ENCODE assay signal across 25 cellular contexts in the genomic region with DNA sequence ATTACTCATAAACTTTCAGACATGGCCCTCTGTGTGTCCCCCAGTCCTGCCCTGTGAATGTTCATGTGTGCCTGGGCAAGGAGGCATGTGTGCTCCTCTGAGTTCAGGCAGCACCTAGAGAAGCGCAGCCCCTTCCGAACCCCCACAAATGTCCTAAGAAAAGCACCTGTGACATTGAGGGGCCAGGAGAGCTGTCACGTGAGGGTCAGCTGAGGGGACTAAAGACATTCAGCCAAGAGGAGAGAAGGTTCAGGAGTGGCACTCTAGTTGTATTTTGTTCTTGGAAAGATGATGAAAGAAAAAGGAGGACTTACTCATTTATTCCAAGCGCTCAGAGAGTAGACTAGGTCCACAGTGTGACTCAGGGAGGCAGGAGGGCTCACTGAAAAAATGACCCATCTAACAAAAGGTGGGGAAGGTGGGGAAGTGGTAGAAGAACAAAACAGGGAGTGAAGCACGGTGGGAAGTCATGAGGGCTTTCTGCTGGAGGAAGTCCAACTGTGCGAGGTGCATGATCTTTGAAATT. TPM values are rescaled to one million over a fixed set of nuclear protein-coding genes. Genes with fewer than 3 reads are reported as not detected.
"Had no signal": no experiment of that assay in that cellular context is flagged by ENCODE, and none has a peak within 500 bp of the region (broad histone marks: within the 10 kb centered on the region; RNA-seq: fewer than 3 reads in every experiment).

No MANE protein-coding gene starts in this region.

- H3K4me2 ChIP-seq: hepatocyte had no signal

- H3K27ac ChIP-seq: adrenal gland, brain microvascular endothelial cell, hepatocyte, parathyroid adenoma, right atrium auricular region had no signal

- H3K4me1 ChIP-seq: parathyroid adenoma, right atrium auricular region, spleen had no signal

- H3K79me2 ChIP-seq: hepatocyte, parathyroid adenoma had no signal

- H3K4me3 Mint-ChIP-seq: activated B cell treated with CpG ODN at 0.5 μM for 24 hours; activated T-cell treated with anti-CD3 and anti-CD28 coated beads, Interleukin-2, amount 50 U/mL, for 4 hours; activated T-helper 17 cell treated with anti-CD3 and anti-CD28 coated beads, Interleukin-2, amount 50 U/mL, for 72 hours had no signal

- H3K27ac Mint-ChIP-seq: activated B cell treated with CpG ODN at 0.5 μM for 24 hours; activated naive CD4-positive, alpha-beta T cell treated with anti-CD3 and anti-CD28 coated beads, Interleukin-2, amount 50 U/mL, for 72 hours; activated T-helper 17 cell treated with anti-CD3 and anti-CD28 coated beads, Interleukin-2, amount 50 U/mL, for 72 hours had no signal

- H2AFZ ChIP-seq: hepatocyte, parathyroid adenoma had no signal

- DNase-seq: activated B cell treated with CpG ODN at 0.5 μM for 24 hours; activated CD4-positive, alpha-beta T cell treated with anti-CD3 and anti-CD28 coated beads for 4 hours; activated CD4-positive, alpha-beta T cell treated with anti-CD3 and anti-CD28 coated beads, Interleukin-2, amount 50 U/mL, for 4 hours; activated CD8-positive, alpha-beta memory T cell treated with anti-CD3 and anti-CD28 coated beads, Interleukin-2, amount 50 U/mL, for 48 hours; activated gamma-delta T cell treated with Interleukin-2 at 50 U/mL for 16 hours; activated T-cell treated with anti-CD3 and anti-CD28 coated beads, Interleukin-2, amount 50 U/mL, for 4 hours; adrenal gland; aorta; brain microvascular endothelial cell; islet precursor cell; left colon; mammary epithelial cell; occipital lobe; spleen; stimulated activated naive CD4-positive, alpha-beta T cell; T-helper 2 cell; trophoblast cell had no signal

- H3K9ac ChIP-seq: parathyroid adenoma had no signal

- H3K4me3 ChIP-seq: adrenal gland, gastroesophageal sphincter, hepatocyte, right atrium auricular region, spleen had no signal

- H3K27me3 ChIP-seq: adrenal gland, brain microvascular endothelial cell, gastroesophageal sphincter, hepatocyte, right atrium auricular region had no signal

- H3K9me3 ChIP-seq: adrenal gland, gastroesophageal sphincter, right atrium auricular region, spleen, thoracic aorta had no signal

- H3K36me3 Mint-ChIP-seq: activated naive CD4-positive, alpha-beta T cell treated with anti-CD3 and anti-CD28 coated beads, Interleukin-2, amount 50 U/mL, for 72 hours had no signal

- H3K4me1 Mint-ChIP-seq: activated B cell treated with CpG ODN at 0.5 μM for 24 hours; activated T-helper 17 cell treated with anti-CD3 and anti-CD28 coated beads, Interleukin-2, amount 50 U/mL, for 72 hours had no signal

- H3K36me3 ChIP-seq: adrenal gland, brain microvascular endothelial cell, gastroesophageal sphincter, right atrium auricular region, spleen, thoracic aorta had no signal

- H3K9me3 Mint-ChIP-seq: activated B cell treated with CpG ODN at 0.5 μM for 24 hours; activated naive CD4-positive, alpha-beta T cell treated with anti-CD3 and anti-CD28 coated beads, Interleukin-2, amount 50 U/mL, for 72 hours; activated T-cell treated with anti-CD3 and anti-CD28 coated beads, Interleukin-2, amount 50 U/mL, for 4 hours; activated T-helper 17 cell treated with anti-CD3 and anti-CD28 coated beads, Interleukin-2, amount 50 U/mL, for 72 hours had no signal

- ATAC-seq: activated naive CD4-positive, alpha-beta T cell treated with anti-CD3 and anti-CD28 coated beads, Interleukin-2, amount 50 U/mL, for 72 hours; activated T-cell treated with anti-CD3 and anti-CD28 coated beads, Interleukin-2, amount 50 U/mL, for 4 hours; activated T-helper 17 cell treated with anti-CD3 and anti-CD28 coated beads, Interleukin-2, amount 50 U/mL, for 72 hours; gastroesophageal sphincter; left colon had no signal

RNA-seq across cellular contexts. Expression of gene CSPG5, which starts 37.0 kb away (rescaled TPM):
- polyA plus RNA-seq: fibroblast of lung had no signal
